In the genomic region with DNA sequence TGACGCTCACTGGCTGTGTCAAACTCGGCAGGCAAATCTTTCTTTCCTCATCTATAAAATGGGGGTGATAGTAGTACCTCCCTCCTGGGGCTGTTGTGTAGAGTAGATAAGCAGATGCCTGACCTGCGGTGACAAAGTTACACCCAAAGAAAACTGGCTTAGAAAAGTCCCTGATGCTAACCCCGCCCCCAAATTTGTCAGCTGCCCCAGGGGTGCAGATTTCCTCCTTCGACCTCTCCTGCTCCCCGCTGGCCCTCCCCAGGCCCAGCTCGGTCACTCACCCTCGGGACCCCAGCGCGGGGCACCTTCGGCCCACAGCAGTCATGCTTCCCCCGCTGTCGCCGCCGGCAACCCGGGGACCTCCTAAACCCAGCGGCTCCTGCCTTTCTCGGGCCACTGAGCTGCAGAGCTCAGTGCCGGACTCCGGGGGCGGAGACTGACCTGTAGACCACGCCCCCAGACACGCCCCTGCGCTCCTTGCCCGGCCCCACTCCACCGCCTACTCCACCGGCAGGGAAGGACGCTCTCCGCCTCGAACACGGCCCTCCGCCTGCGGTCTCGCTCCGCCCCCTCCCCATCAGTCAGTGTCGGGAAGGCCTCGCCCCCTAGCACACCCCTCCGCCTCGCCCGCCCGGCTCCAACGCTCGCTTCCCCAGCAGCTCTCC, we compare ENCODE assay signal across 8 cellular contexts. TPM values are rescaled to one million over a fixed set of nuclear protein-coding genes. Genes with fewer than 3 reads are reported as not detected.
DNase-seq lines count a peak whose midpoint lies in the region; ATAC-seq and TF ChIP-seq lines count a peak whose summit lies in the region.

No MANE protein-coding gene starts in this region.

- 3 to 5% (median 4%) methylated on average over 40 to 43 of the region's 43 CpGs for WGBS in ovary, 3 donors
- 3% methylated on average over 35 to 43 of the region's 43 CpGs for WGBS in thyroid gland, 2 donors

- H3K9me3 ChIP-seq in ovary (no peaks in the 10 kb centered on the region), thyroid gland (no peaks in the 10 kb centered on the region)

- H3K27ac ChIP-seq in ovary = peak overlapping the region in 1 of 2 donors; percentile 26
- peak overlapping the region; percentile 31 to 76 (median 47) for H3K27ac ChIP-seq in thyroid gland

- POLR2A ChIA-PET in activated naive CD8-positive, alpha-beta T cell treated with anti-CD3 and anti-CD28 coated beads, Interleukin-2, amount 10 ng/mL, durations not matched to agents 7 days and 5 days (lab: Charles Lee) = interaction anchor here (0.6 to 4.3 kb wide), 14 partner anchors 8 to 320 kb away, joined by 3 to 57 read pairs (median 5); a partner anchor contains a TSS

- H3K4me1 Mint-ChIP-seq in activated naive CD8-positive, alpha-beta T cell treated with anti-CD3 and anti-CD28 coated beads, Interleukin-2, amount 10 ng/mL, durations not matched to agents 7 days and 5 days = peaks cover 62% of the 10 kb centered on the region

- intact Hi-C loops in Right ventricle myocardium superior (cut with DNase I) = no loop called here
- intact Hi-C loops in ovary (cut with DNase I) = no loop called here
- intact Hi-C loops in thyroid gland (cut with DNase I) = no loop called here

- H3K27me3 Mint-ChIP-seq in activated naive CD8-positive, alpha-beta T cell treated with anti-CD3 and anti-CD28 coated beads, Interleukin-2, amount 10 ng/mL, durations not matched to agents 7 days and 5 days = no peaks in the 10 kb centered on the region

- no peaks in the 10 kb centered on the region for H3K36me3 ChIP-seq in ovary
- no peaks in the 10 kb centered on the region for H3K36me3 ChIP-seq in thyroid gland

- no peak for TF ChIP-seq CTCF in ovary (IDR thresholded peaks at IDR 0.05)
- TF ChIP-seq CTCF in thyroid gland (IDR thresholded peaks at IDR 0.05) = no peak

- no peak for TF ChIP-seq EP300 in ovary (IDR thresholded peaks at IDR 0.05)

- DNase-seq in NCI-H1092 (lab: John Stamatoyannopoulos, UW) (peak; percentile 93), SKM-1 treated with dmso at 0.1 percent for 144 hours (lab: John Stamatoyannopoulos, UW; ENCODE audit: unreplicated experiment) (peak; percentile 97), Right ventricle myocardium superior (peak; percentile 99), ovary (peak; percentile 99), thyroid gland (peak; percentile 98 to 99)
- peak; percentile 98 for DNase-seq in activated naive CD8-positive, alpha-beta T cell treated with anti-CD3 and anti-CD28 coated beads, Interleukin-2, amount 10 ng/mL, durations not matched to agents 7 days and 5 days

- H3K4me3 Mint-ChIP-seq in activated naive CD8-positive, alpha-beta T cell treated with anti-CD3 and anti-CD28 coated beads, Interleukin-2, amount 10 ng/mL, durations not matched to agents 7 days and 5 days = peak overlapping the region; percentile 89

- H3K4me3 ChIP-seq in GM08714 (ENCODE audit: low read length) = peak overlapping the region; percentile 49; the same call in 1 of the 2 replicates
- H3K4me3 ChIP-seq in ovary = peak overlapping the region; percentile 50
- peak overlapping the region in 1 of 3 donors; percentile 41 for H3K4me3 ChIP-seq in thyroid gland (replicated peaks in 1 of 3)

- H3K4me1 ChIP-seq in ovary (ENCODE audit: insufficient read depth) = peaks cover 7% of the 10 kb centered on the region
- peaks cover 4 to 26% of the 10 kb centered on the region in 2 donors for H3K4me1 ChIP-seq in thyroid gland

- TF ChIP-seq POLR2A in ovary (IDR thresholded peaks at IDR 0.05) (no peak), thyroid gland (IDR thresholded peaks at IDR 0.05) (peak in 1 of 2 donors; percentile 60)

- no peaks in the 10 kb centered on the region for H3K27me3 ChIP-seq in ovary
- no peaks in the 10 kb centered on the region for H3K27me3 ChIP-seq in thyroid gland

- peak; percentile 84 for ATAC-seq in HG02610 (IDR thresholded peaks at IDR 0.05; ENCODE audit: unreplicated experiment)
- peak; percentile 91 for ATAC-seq in activated naive CD8-positive, alpha-beta T cell treated with anti-CD3 and anti-CD28 coated beads, Interleukin-2, amount 10 ng/mL, durations not matched to agents 7 days and 5 days (ENCODE audit: low read depth)
- ATAC-seq in Right ventricle myocardium superior (ENCODE audit: poor library complexity) = peak; percentile 98

- no peaks in the 10 kb centered on the region for H3K9me3 Mint-ChIP-seq in activated naive CD8-positive, alpha-beta T cell treated with anti-CD3 and anti-CD28 coated beads, Interleukin-2, amount 10 ng/mL, durations not matched to agents 7 days and 5 days

- H3K27ac Mint-ChIP-seq in activated naive CD8-positive, alpha-beta T cell treated with anti-CD3 and anti-CD28 coated beads, Interleukin-2, amount 10 ng/mL, durations not matched to agents 7 days and 5 days = peak overlapping the region; percentile 88

- H3K36me3 Mint-ChIP-seq in activated naive CD8-positive, alpha-beta T cell treated with anti-CD3 and anti-CD28 coated beads, Interleukin-2, amount 10 ng/mL, durations not matched to agents 7 days and 5 days = peaks cover 43% of the 10 kb centered on the region

RNA-seq across cellular contexts. Expression of a gene that starts 7.4 kb away (rescaled TPM):
- 10 to 100 TPM; 64.6 to 67.1 TPM for total RNA-seq in activated naive CD8-positive, alpha-beta T cell treated with anti-CD3 and anti-CD28 coated beads, Interleukin-2, amount 10 ng/mL, durations not matched to agents 7 days and 5 days
- total RNA-seq in Right ventricle myocardium superior (18.2 TPM), ovary (10 to 100 TPM in 2 of 7 donors, 1 to 10 TPM in 5; 2.8 to 17.0 (median 4.6) TPM), thyroid gland (10 to 100 TPM; 10.0 to 24.9 (median 18.2) TPM)
- 1 to 10 TPM; 1.9 to 9.2 TPM for polyA plus RNA-seq in ovary

RNA-seq across cellular contexts. Expression of a gene that starts 14.8 kb away (rescaled TPM):
- 100 to 1,000 TPM; 134 to 136 TPM for total RNA-seq in activated naive CD8-positive, alpha-beta T cell treated with anti-CD3 and anti-CD28 coated beads, Interleukin-2, amount 10 ng/mL, durations not matched to agents 7 days and 5 days
- total RNA-seq in Right ventricle myocardium superior = 44.4 TPM
- 100 to 1,000 TPM in 6 of 7 donors, 10 to 100 TPM in 1; 88.7 to 209 (median 130) TPM for total RNA-seq in ovary
- 10 to 100 TPM; 71.7 to 98.9 TPM for polyA plus RNA-seq in ovary
- 10 to 100 TPM; 47.5 to 85.2 (median 78.3) TPM for total RNA-seq in thyroid gland

RNA-seq across cellular contexts. Expression of a gene that starts 31.6 kb away (rescaled TPM):
- total RNA-seq in activated naive CD8-positive, alpha-beta T cell treated with anti-CD3 and anti-CD28 coated beads, Interleukin-2, amount 10 ng/mL, durations not matched to agents 7 days and 5 days = 100 to 1,000 TPM; 108 to 109 TPM
- 31.5 TPM for total RNA-seq in Right ventricle myocardium superior
- 100 to 1,000 TPM; 111 to 209 (median 158) TPM for total RNA-seq in ovary
- 100 to 1,000 TPM in 1 of 2 donors, 10 to 100 TPM in 1; 18.9 to 108 TPM for polyA plus RNA-seq in ovary
- total RNA-seq in thyroid gland = 10 to 100 TPM; 58.5 to 78.0 (median 62.1) TPM

RNA-seq across cellular contexts. Expression of a gene that starts 35.9 kb away (rescaled TPM):
- total RNA-seq in activated naive CD8-positive, alpha-beta T cell treated with anti-CD3 and anti-CD28 coated beads, Interleukin-2, amount 10 ng/mL, durations not matched to agents 7 days and 5 days = 10 to 100 TPM; 21.7 to 24.4 TPM
- total RNA-seq in Right ventricle myocardium superior (3.3 TPM), ovary (10 to 100 TPM in 3 of 7 donors, 1 to 10 TPM in 4; 8.8 to 12.2 (median 9.9) TPM), thyroid gland (10 to 100 TPM in 3 of 4 donors, 1 to 10 TPM in 1; 8.9 to 23.1 (median 14.2) TPM)
- polyA plus RNA-seq in ovary = 10 to 100 TPM in 1 of 2 donors, 1 to 10 TPM in 1; 2.8 to 12.6 TPM

RNA-seq across cellular contexts. Expression of a gene that starts 55.2 kb away (rescaled TPM):
- 1 to 10 TPM; 4.4 to 5.3 TPM for total RNA-seq in activated naive CD8-positive, alpha-beta T cell treated with anti-CD3 and anti-CD28 coated beads, Interleukin-2, amount 10 ng/mL, durations not matched to agents 7 days and 5 days
- total RNA-seq in Right ventricle myocardium superior (0.48 TPM), ovary (1 to 10 TPM in 1 of 7 donors, under 1 TPM in 3, not detected in 3; under 0.01 to 5.9 (median 0.34) TPM), thyroid gland (under 1 TPM in 3 of 4 donors, not detected in 1; 0.40 to 0.45 (median 0.44) TPM)
- under 1 TPM; 0.06 to 0.08 TPM for polyA plus RNA-seq in ovary
